ENCODE assay signal across 28 cellular contexts in the genomic region with DNA sequence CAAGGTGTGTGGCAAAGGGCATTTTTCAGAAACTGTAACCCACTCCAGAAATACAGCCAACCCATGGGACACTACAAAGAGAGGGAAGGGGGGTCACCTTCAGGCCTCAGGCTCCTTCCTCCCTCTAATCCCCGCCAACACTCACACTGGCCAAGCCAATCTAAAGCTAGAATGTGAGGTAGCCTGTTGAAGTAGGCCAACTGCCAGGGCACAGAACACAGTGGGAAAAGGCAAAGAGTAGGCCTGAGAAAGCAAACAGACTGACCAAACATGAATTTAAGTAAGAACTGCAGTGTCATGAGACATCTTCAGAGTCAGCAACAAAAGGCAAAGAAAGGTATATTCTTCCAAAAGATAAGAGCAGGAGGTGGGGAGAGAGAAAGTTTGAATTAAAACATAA.
"Had no signal": no experiment of that assay in that cellular context is flagged by ENCODE, and none has a peak within 500 bp of the region (broad histone marks: within the 10 kb centered on the region; RNA-seq: fewer than 3 reads in every experiment).

No MANE protein-coding gene starts in this region.

- H3K36me3 ChIP-seq: esophagus squamous epithelium, heart right ventricle, neutrophil, right atrium auricular region, sigmoid colon, tibial artery, upper lobe of left lung had no signal

- H3K4me3 Mint-ChIP-seq: effector memory CD8-positive, alpha-beta T cell; memory B cell; natural killer cell; stimulated activated effector memory CD8-positive, alpha-beta T cell treated with anti-CD3 and anti-CD28 coated beads, Interleukin-12 subunit alpha, Interleukin-12 subunit beta, amount 100 ng/mL, for 72 hours had no signal

- H3K9me3 ChIP-seq: esophagus squamous epithelium, heart right ventricle, neutrophil, right atrium auricular region, sigmoid colon, testis, tibial artery, upper lobe of left lung had no signal

- H3K4me3 ChIP-seq: esophagus squamous epithelium, heart right ventricle, lung, right atrium auricular region, sigmoid colon, testis, tibial artery, upper lobe of left lung had no signal

- FAIRE-seq: endometrium, islet of Langerhans, urothelium cell line had no signal

- DNase-seq: cortex of kidney; effector memory CD8-positive, alpha-beta T cell; erythroblast; esophagus squamous epithelium; foreskin melanocyte; glutamatergic neuron; heart right ventricle; hippocampal formation; left colon; natural killer cell; sigmoid colon; stimulated activated CD4-positive, alpha-beta T cell treated with anti-CD3 and anti-CD28 coated beads, Interleukin-2, amount 100 ng/mL, for 24 hours; stimulated activated CD4-positive, alpha-beta T cell treated with anti-CD3 and anti-CD28 coated beads, Interleukin-4, amount 100 ng/mL, for 24 hours; stimulated activated naive CD4-positive, alpha-beta T cell treated with Interleukin-2 at 50 U/mL for 16 hours; substantia nigra; testis; tibial artery; upper lobe of left lung had no signal

- H3K4me1 ChIP-seq: esophagus squamous epithelium, heart right ventricle, parathyroid adenoma, right atrium auricular region, sigmoid colon, testis, upper lobe of left lung had no signal

- H3K27ac ChIP-seq: esophagus squamous epithelium, heart right ventricle, neutrophil, parathyroid adenoma, right atrium auricular region, sigmoid colon, testis, tibial artery, upper lobe of left lung had no signal

- H3K4me1 Mint-ChIP-seq: memory B cell; natural killer cell; stimulated activated effector memory CD8-positive, alpha-beta T cell treated with anti-CD3 and anti-CD28 coated beads, Interleukin-12 subunit alpha, Interleukin-12 subunit beta, amount 100 ng/mL, for 72 hours had no signal

- H3K27me3 ChIP-seq: esophagus squamous epithelium, heart right ventricle, neutrophil, right atrium auricular region, sigmoid colon, testis, tibial artery, upper lobe of left lung had no signal

- H3K27me3 Mint-ChIP-seq: progenitor cell of endocrine pancreas had no signal

- H3K27ac Mint-ChIP-seq: effector memory CD8-positive, alpha-beta T cell; memory B cell; natural killer cell; progenitor cell of endocrine pancreas; stimulated activated effector memory CD8-positive, alpha-beta T cell treated with anti-CD3 and anti-CD28 coated beads, Interleukin-12 subunit alpha, Interleukin-12 subunit beta, amount 100 ng/mL, for 72 hours had no signal

- H3K36me3 Mint-ChIP-seq: natural killer cell; stimulated activated effector memory CD8-positive, alpha-beta T cell treated with anti-CD3 and anti-CD28 coated beads, Interleukin-12 subunit alpha, Interleukin-12 subunit beta, amount 100 ng/mL, for 72 hours had no signal

- H3K9me3 Mint-ChIP-seq: effector memory CD8-positive, alpha-beta T cell; natural killer cell; stimulated activated effector memory CD8-positive, alpha-beta T cell treated with anti-CD3 and anti-CD28 coated beads, Interleukin-12 subunit alpha, Interleukin-12 subunit beta, amount 100 ng/mL, for 72 hours had no signal
